ENCODE assay signal across 23 cellular contexts in genomic region chr7:9149499-9150082, GRCh38.
DNase-seq lines count a peak whose midpoint lies in the region; TF ChIP-seq lines count a peak whose summit lies in the region.
"Had no signal": no experiment of that assay in that cellular context is flagged by ENCODE, and none has a peak within 500 bp of the region (broad histone marks: within the 10 kb centered on the region; RNA-seq: fewer than 3 reads in every experiment).

No MANE protein-coding gene starts in this region.

- H3T11ph ChIP-seq in H9 (ENCODE audit: low read length), result no peak overlapping the region

- H3K27me3 Mint-ChIP-seq in H9 (ENCODE audit: low read depth), result no peaks in the 10 kb centered on the region
- H3K27me3 Mint-ChIP-seq in CD8-positive, alpha-beta memory T cell, result no peaks in the 10 kb centered on the region
- H3K27me3 Mint-ChIP-seq: activated CD4-positive, alpha-beta T cell treated with anti-CD3 and anti-CD28 coated beads, Interleukin-2, amount 10 ng/mL, durations not matched to agents 7 days and 5 days; activated naive CD8-positive, alpha-beta T cell had no signal

- H2BK5ac ChIP-seq in H9 (ENCODE audit: insufficient read length, low read length), result no peak overlapping the region

- no peak overlapping the region for H2BK15ac ChIP-seq in H9 (ENCODE audit: low read depth, low read length)

- H3K4me1 Mint-ChIP-seq in H9, result peaks cover 20 to 27% of the 10 kb centered on the region in 2 experiments
- H3K4me1 Mint-ChIP-seq in CD8-positive, alpha-beta memory T cell, result no peaks in the 10 kb centered on the region
- H3K4me1 Mint-ChIP-seq: activated CD4-positive, alpha-beta T cell treated with anti-CD3 and anti-CD28 coated beads, Interleukin-2, amount 10 ng/mL, durations not matched to agents 7 days and 5 days; neural crest cell had no signal

- H3K9me3 ChIP-seq in H9 (ENCODE audit: control insufficient read depth, low read depth, low read length), result no peaks in the 10 kb centered on the region
- H3K9me3 ChIP-seq in MM.1S (replicated peaks; ENCODE audit: insufficient read depth, low read length), result no peaks in the 10 kb centered on the region
- no peaks in the 10 kb centered on the region for H3K9me3 ChIP-seq in CD8-positive, alpha-beta memory T cell (ENCODE audit: low read length)
- H3K9me3 ChIP-seq: ascending aorta, lower lobe of right lung, vagina had no signal

- in situ Hi-C loops in astrocyte of the spinal cord (cut with HindIII; ENCODE audit: low sequenced_read_pairs), result no loop called here

- no peak overlapping the region for H4K8ac ChIP-seq in H9 (replicated peaks; ENCODE audit: insufficient read length, low read depth, low read length)

- H3K9ac ChIP-seq in H9 (ENCODE audit: extremely low read depth, insufficient read length, low read length), result no peak overlapping the region
- no peak overlapping the region; the same call in 1 of the 2 replicates for H3K9ac ChIP-seq in MM.1S (ENCODE audit: low read length)

- H2AFZ ChIP-seq in H9 (ENCODE audit: low read length) (no peak overlapping the region), MM.1S (ENCODE audit: low read length) (0 out of 2 replicates have a peak overlapping the region, but pooled peaks have one; percentile 14)

- H3K36me3 Mint-ChIP-seq in H9 (ENCODE audit: insufficient read depth in 1 of 3, low read depth in 3 of 3), result 0 out of 7 replicates have a peak, but pooled peaks cover 0 to 2% (median 0%) of the 10 kb centered on the region in 3 experiments
- H3K36me3 Mint-ChIP-seq in CD8-positive, alpha-beta memory T cell, result no peaks in the 10 kb centered on the region
- H3K36me3 Mint-ChIP-seq: activated naive CD8-positive, alpha-beta T cell; CD8-positive, alpha-beta T cell had no signal

- POLR2A ChIA-PET in CD8-positive, alpha-beta memory T cell (lab: Charles Lee), result no interaction called here

- H3K27me3 ChIP-seq in H9 (ENCODE audit: insufficient read depth, low read length) (no peaks in the 10 kb centered on the region), MM.1S (replicated peaks; ENCODE audit: insufficient read depth, low read length) (no peaks in the 10 kb centered on the region)
- H3K27me3 ChIP-seq in CD8-positive, alpha-beta memory T cell (ENCODE audit: insufficient read depth, low read length, poor library complexity, severe bottlenecking), result no peaks in the 10 kb centered on the region
- H3K27me3 ChIP-seq: ascending aorta, vagina had no signal

- H4K5ac ChIP-seq in H9 (ENCODE audit: insufficient read length, low read depth, low read length), result no peak overlapping the region

- H3K18ac ChIP-seq in H9 (ENCODE audit: insufficient read length, low read depth, low read length), result no peak overlapping the region

- H3K79me2 ChIP-seq in H9 (ENCODE audit: insufficient read depth, low read length), result no peaks in the 10 kb centered on the region
- no peaks in the 10 kb centered on the region for H3K79me2 ChIP-seq in MM.1S (ENCODE audit: low read length)

- intact Hi-C loops in head of caudate nucleus (cut with DNase I), result no loop called here

- H4K20me1 ChIP-seq in H9 (ENCODE audit: control insufficient read depth, insufficient read depth, insufficient read length) (no peaks in the 10 kb centered on the region), MM.1S (ENCODE audit: insufficient read depth, low read length) (no peaks in the 10 kb centered on the region)

- no peak overlapping the region for H4K91ac ChIP-seq in H9 (ENCODE audit: insufficient read length, low read depth, low read length)

- H3K4me1 ChIP-seq in H9 (ENCODE audit: insufficient read depth, low read length) (no peaks in the 10 kb centered on the region), MM.1S (ENCODE audit: low read length) (peaks cover 34% of the 10 kb centered on the region)
- H3K4me1 ChIP-seq in CD8-positive, alpha-beta memory T cell (ENCODE audit: insufficient read depth, low read length), result no peaks in the 10 kb centered on the region
- H3K4me1 ChIP-seq: ascending aorta, lower lobe of right lung, vagina had no signal

- no CpG with 5 or more reads among the region's 4 CpGs for WGBS in H9 (ENCODE audit: extremely low coverage, insufficient read length, low lambda C conversion rate)

- peak overlapping the region; percentile 12; the same call in 1 of the 2 replicates for H3K4me3 ChIP-seq in MM.1S (ENCODE audit: low read length)
- no peak overlapping the region for H3K4me3 ChIP-seq in astrocyte of the spinal cord (ENCODE audit: low read depth, low read length)
- no peak overlapping the region for H3K4me3 ChIP-seq in CD8-positive, alpha-beta memory T cell (ENCODE audit: low read length)
- H3K4me3 ChIP-seq: ascending aorta, lower lobe of right lung, vagina had no signal

- H3K27ac ChIP-seq in H9 (ENCODE audit: insufficient read length, low read depth, low read length), result no peak overlapping the region
- H3K27ac ChIP-seq in MM.1S (ENCODE audit: low read length), result peak overlapping the region; percentile 72
- H3K27ac ChIP-seq in CD8-positive, alpha-beta memory T cell (ENCODE audit: low read depth, low read length), result no peak overlapping the region
- H3K27ac ChIP-seq: ascending aorta, lower lobe of right lung, vagina had no signal

- no peak overlapping the region for H3K4ac ChIP-seq in H9 (ENCODE audit: low read depth, low read length)

- H3K23ac ChIP-seq in H9 (ENCODE audit: insufficient read length, low read depth, low read length), result no peak overlapping the region

- peak overlapping the region in 2 of 3 experiments; percentile 31 to 83; a peak in 2 of 7 replicates for H3K27ac Mint-ChIP-seq in H9
- no peak overlapping the region for H3K27ac Mint-ChIP-seq in CD8-positive, alpha-beta memory T cell
- H3K27ac Mint-ChIP-seq: activated CD4-positive, alpha-beta T cell treated with anti-CD3 and anti-CD28 coated beads, Interleukin-2, amount 10 ng/mL, durations not matched to agents 7 days and 5 days; activated naive CD8-positive, alpha-beta T cell; activated T-helper 2 cell treated with anti-CD3 and anti-CD28 coated beads, Interferon-gamma antibody, Interleukin-2, Interleukin-4, amounts not matched to agents 10 μg/mL and 5 μg/mL and 100 μg/mL, durations not matched to agents 14 hours and 24 hours and 36 hours; CD8-positive, alpha-beta T cell; T-helper 1 cell treated with Interleukin-12 subunit alpha and Interleukin-12 subunit beta and Interleukin-4 antibody, amounts not matched to agents 30 μg/mL and 1 μg/mL, for 36 hours had no signal

- H3K14ac ChIP-seq in H9 (ENCODE audit: insufficient read depth, low read length), result no peak overlapping the region

- peaks cover 15% of the 10 kb centered on the region; the same call in 1 of the 2 replicates for H3F3A ChIP-seq in MM.1S (ENCODE audit: insufficient read depth, low read length)

- no peaks in the 10 kb centered on the region for H3K23me2 ChIP-seq in H9 (ENCODE audit: insufficient read length, low read depth, low read length, poor library complexity, severe bottlenecking)

- no peak for DNase-seq in H9
- peak; percentile 88 for DNase-seq in MM.1S
- DNase-seq in astrocyte of the spinal cord (ENCODE audit: low read depth, low spot score), result peak; percentile 5
- DNase-seq in non-pigmented ciliary epithelial cell (ENCODE audit: low read depth), result peak; percentile 6
- DNase-seq in DMS 273 treated with DMSO at 0.1 percent for 48 hours (lab: John Stamatoyannopoulos, UW), result no peak
- no peak for DNase-seq in CD8-positive, alpha-beta memory T cell
- no peak for DNase-seq in head of caudate nucleus
- DNase-seq: activated CD4-positive, alpha-beta T cell treated with anti-CD3 and anti-CD28 coated beads, Interleukin-2, amount 10 ng/mL, durations not matched to agents 7 days and 5 days; CD8-positive, alpha-beta T cell; cerebellar nuclear complex; DMS79; erythroblast; foreskin melanocyte; islet precursor cell; lower lobe of right lung; NCI-H1694 treated with DMSO at 0.1 percent for 48 hours; NCI-H69 had no signal

- H3K9me2 ChIP-seq in MM.1S (replicated peaks; ENCODE audit: insufficient read depth, low read length), result no peaks in the 10 kb centered on the region

- TF ChIP-seq CTCF in H9 (conservative IDR thresholded peaks at IDR 0.05) (no peak), MM.1S (IDR thresholded peaks at IDR 0.05; ENCODE audit: low read length) (no peak), astrocyte of the spinal cord (IDR thresholded peaks at IDR 0.05; ENCODE audit: low read depth, low read length) (no peak)

- H3K56ac ChIP-seq in H9 (ENCODE audit: insufficient read length, low read depth, low read length), result no peak overlapping the region

- peaks cover 0 to 5% of the 10 kb centered on the region in 2 experiments; a peak in 1 of 5 replicates for H3K9me3 Mint-ChIP-seq in H9
- peaks cover 3 to 36% (median 7%) of the 10 kb centered on the region in 5 donors for H3K9me3 Mint-ChIP-seq in CD8-positive, alpha-beta memory T cell
- H3K9me3 Mint-ChIP-seq: activated CD4-positive, alpha-beta T cell treated with anti-CD3 and anti-CD28 coated beads, Interleukin-2, amount 10 ng/mL, durations not matched to agents 7 days and 5 days had no signal

- no peak overlapping the region for H2BK20ac ChIP-seq in H9 (ENCODE audit: low read depth, low read length, poor library complexity, severe bottlenecking)

- H3K79me1 ChIP-seq in H9 (ENCODE audit: insufficient read depth, low read depth, low read length, poor library complexity, severe bottlenecking), result no peaks in the 10 kb centered on the region

- H2BK12ac ChIP-seq in H9 (ENCODE audit: insufficient read length, low read depth, low read length), result no peak overlapping the region

- CTCF ChIA-PET in CD8-positive, alpha-beta memory T cell (lab: Charles Lee), result no interaction called here

- no peaks in the 10 kb centered on the region for H3K36me3 ChIP-seq in MM.1S (replicated peaks; ENCODE audit: insufficient read depth, low read length)
- no peaks in the 10 kb centered on the region for H3K36me3 ChIP-seq in CD8-positive, alpha-beta memory T cell (ENCODE audit: insufficient read depth, low read length)
- H3K36me3 ChIP-seq: ascending aorta, lower lobe of right lung, vagina had no signal

- H2AK5ac ChIP-seq in H9 (ENCODE audit: insufficient read length, low read length), result no peak overlapping the region

- H3K4me2 ChIP-seq in H9 (ENCODE audit: insufficient read depth, insufficient read length, low read length) (no peak overlapping the region), MM.1S (ENCODE audit: low read depth, low read length) (peak overlapping the region; percentile 63)

- no peak overlapping the region; a peak in 1 of 5 replicates for H3K4me3 Mint-ChIP-seq in H9
- H3K4me3 Mint-ChIP-seq in CD8-positive, alpha-beta memory T cell, result no peak overlapping the region
- H3K4me3 Mint-ChIP-seq: activated CD4-positive, alpha-beta T cell treated with anti-CD3 and anti-CD28 coated beads, Interleukin-2, amount 10 ng/mL, durations not matched to agents 7 days and 5 days; activated naive CD8-positive, alpha-beta T cell; CD8-positive, alpha-beta T cell; neural crest cell; T-helper 1 cell treated with Interleukin-12 subunit alpha and Interleukin-12 subunit beta and Interleukin-4 antibody, amounts not matched to agents 30 μg/mL and 1 μg/mL, for 36 hours had no signal

- H2BK120ac ChIP-seq in H9 (ENCODE audit: low read depth, low read length, poor library complexity, severe bottlenecking), result no peak overlapping the region

Comparison
In these comparisons a context has a peak if more than half of its experiments do, and no peak if none do; other contexts are left out.
1. DNase-seq: peak in MM.1S (single experiment), astrocyte of the spinal cord (single experiment) and non-pigmented ciliary epithelial cell (single experiment); none in H9 (single experiment), DMS 273 treated with DMSO at 0.1 percent for 48 hours (single experiment), CD8-positive, alpha-beta memory T cell (0 of 5) and head of caudate nucleus (0 of 42).
2. H3K27ac Mint-ChIP-seq: peak in H9 (2 of 3); none in CD8-positive, alpha-beta memory T cell (0 of 8).